ENCODE assay signal across 6 cellular contexts in genomic region chr22:18731075-18731666, GRCh38.
"Had no signal": no experiment of that assay in that cellular context is flagged by ENCODE, and none has a peak within 500 bp of the region (broad histone marks: within the 10 kb centered on the region; RNA-seq: fewer than 3 reads in every experiment).

No MANE protein-coding gene starts in this region.

- H3K4me3 ChIP-seq: GM23248, HAP-1 had no signal

- FAIRE-seq: HTR-8/SVneo had no signal

- H3K27ac ChIP-seq: GM23248 had no signal

- H3K36me3 ChIP-seq: HAP-1 had no signal

- DNase-seq: GOT3, H7, KG1 had no signal
